Comparison of ENCODE assay signal across 9 cellular contexts in genomic region chr6:157990321-157991066, GRCh38. TPM values are rescaled to one million over a fixed set of nuclear protein-coding genes. Genes with fewer than 3 reads are reported as not detected.
DNase-seq lines count a peak whose midpoint lies in the region; ATAC-seq and TF ChIP-seq lines count a peak whose summit lies in the region.
"Had no signal": no experiment of that assay in that cellular context is flagged by ENCODE, and none has a peak within 500 bp of the region (broad histone marks: within the 10 kb centered on the region; RNA-seq: fewer than 3 reads in every experiment).

No MANE protein-coding gene starts in this region.

- intact Hi-C loops in activated naive CD4-positive, alpha-beta T cell treated with anti-CD3 and anti-CD28 coated beads for 36 hours (cut with micrococcal nuclease), result loop anchor here (1.0 kb wide), 1 partner anchor 36 kb away; no protein-coding TSS in a partner anchor
- intact Hi-C loops in left ventricle myocardium inferior (cut with micrococcal nuclease), result loop anchor here (10.0 kb wide), 1 partner anchor 54 kb away; no protein-coding TSS in a partner anchor

- no peak overlapping the region for H3K4me3 ChIP-seq in left ventricle myocardium inferior
- peak overlapping the region; percentile 55 for H3K4me3 ChIP-seq in thoracic aorta

- TF ChIP-seq CTCF in VCaP (conservative IDR thresholded peaks at IDR 0.05) (no peak), left ventricle myocardium inferior (IDR thresholded peaks at IDR 0.05; ENCODE audit: borderline replicate concordance) (no peak), thoracic aorta (IDR thresholded peaks at IDR 0.05) (no peak)

- CTCF ChIA-PET in activated naive CD4-positive, alpha-beta T cell treated with anti-CD3 and anti-CD28 coated beads for 36 hours (lab: Charles Lee), result interaction anchor here (0.6 to 1.1 kb wide), 4 partner anchors 36 to 97 kb away, joined by 3 read pairs; no protein-coding TSS in a partner anchor

- H3K27ac ChIP-seq in VCaP (peak overlapping the region; percentile 94), left ventricle myocardium inferior (replicated peaks) (peak overlapping the region; percentile 71), thoracic aorta (peak overlapping the region; percentile 14 to 48)

- ATAC-seq in thoracic aorta (ENCODE audit: insufficient number of reproducible peaks, low FRiP score, low read depth) (no peak), HG03108 (IDR thresholded peaks at IDR 0.05; ENCODE audit: unreplicated experiment) (no peak)

- no peaks in the 10 kb centered on the region for H3K27me3 Mint-ChIP-seq in activated naive CD4-positive, alpha-beta T cell treated with anti-CD3 and anti-CD28 coated beads for 36 hours (ENCODE audit: low read depth)

- peaks cover 3% of the 10 kb centered on the region for H3K36me3 Mint-ChIP-seq in activated naive CD4-positive, alpha-beta T cell treated with anti-CD3 and anti-CD28 coated beads for 36 hours (ENCODE audit: low read depth)

- peak overlapping the region; percentile 77 for H3K4me3 Mint-ChIP-seq in activated naive CD4-positive, alpha-beta T cell treated with anti-CD3 and anti-CD28 coated beads for 36 hours

- H3K9me3 Mint-ChIP-seq in activated naive CD4-positive, alpha-beta T cell treated with anti-CD3 and anti-CD28 coated beads for 36 hours, result no peaks in the 10 kb centered on the region

- no peaks in the 10 kb centered on the region for H3K27me3 ChIP-seq in left ventricle myocardium inferior (ENCODE audit: low read depth)
- no peaks in the 10 kb centered on the region for H3K27me3 ChIP-seq in thoracic aorta (replicated peaks; ENCODE audit: insufficient read depth)

- H3K9me3 ChIP-seq in left ventricle myocardium inferior (replicated peaks) (no peaks in the 10 kb centered on the region), thoracic aorta (no peaks in the 10 kb centered on the region)

- H3K36me3 ChIP-seq in left ventricle myocardium inferior, result no peaks in the 10 kb centered on the region
- no peaks in the 10 kb centered on the region for H3K36me3 ChIP-seq in thoracic aorta

- H3K4me1 Mint-ChIP-seq in activated naive CD4-positive, alpha-beta T cell treated with anti-CD3 and anti-CD28 coated beads for 36 hours (ENCODE audit: low read depth), result peaks cover 49% of the 10 kb centered on the region

- peak; percentile 66 for DNase-seq in activated naive CD4-positive, alpha-beta T cell treated with anti-CD3 and anti-CD28 coated beads for 36 hours
- no peak for DNase-seq in activated naive CD4-positive, alpha-beta T cell treated with Interleukin-2 at 50 U/mL for 16 hours
- DNase-seq in left ventricle myocardium inferior (no peak), thoracic aorta (ENCODE audit: low spot score) (no peak), DMS53 (lab: John Stamatoyannopoulos, UW) (no peak), OCI-M2 (lab: John Stamatoyannopoulos, UW; ENCODE audit: unreplicated experiment) (no peak)
- DNase-seq: NCI-H748 treated with DMSO at 0.1 percent for 48 hours had no signal

- peak overlapping the region; percentile 83 for H3K27ac Mint-ChIP-seq in activated naive CD4-positive, alpha-beta T cell treated with anti-CD3 and anti-CD28 coated beads for 36 hours

- H3K4me1 ChIP-seq in left ventricle myocardium inferior (peaks cover 52% of the 10 kb centered on the region), thoracic aorta (ENCODE audit: control insufficient read depth in 1 of 2, low read depth in 2 of 2) (peaks cover 12 to 35% of the 10 kb centered on the region in 2 donors)

RNA-seq across cellular contexts. Expression of gene SYNJ2, which starts 8.8 kb away (rescaled TPM):
- 10 to 100 TPM; 42.4 to 42.7 TPM for total RNA-seq in activated naive CD4-positive, alpha-beta T cell treated with anti-CD3 and anti-CD28 coated beads for 36 hours
- total RNA-seq in left ventricle myocardium inferior (12.3 TPM), thoracic aorta (10 to 100 TPM; 30.6 to 48.5 TPM)

Comparison
In these comparisons a context has a peak if more than half of its experiments do, and no peak if none do; other contexts are left out.
1. H3K27ac ChIP-seq: peak in every context shown above with its lines; median percentile 94 in VCaP; 71 in left ventricle myocardium inferior; 31 in thoracic aorta.